In the genomic region with DNA sequence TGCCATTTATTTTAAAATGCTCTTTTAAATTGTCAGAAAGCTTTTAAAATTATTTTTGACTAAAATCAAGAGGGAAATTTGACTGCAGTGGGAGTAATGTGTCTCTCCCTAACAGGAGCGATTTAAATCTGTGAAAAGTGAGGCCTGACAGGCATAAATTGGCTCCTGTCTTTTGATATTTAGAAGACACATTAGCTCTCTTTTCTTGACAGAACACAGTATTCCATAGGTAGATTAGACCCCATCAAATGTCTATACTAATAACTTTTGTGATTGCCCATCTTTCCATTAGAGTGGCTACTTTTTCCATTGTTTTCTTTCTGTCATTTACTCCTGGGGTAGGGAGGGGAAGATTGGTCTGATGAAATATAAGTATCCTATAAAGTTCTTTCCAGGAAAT, we compare ENCODE assay signal across 4 cellular contexts.
"Had no signal": no experiment of that assay in that cellular context is flagged by ENCODE, and none has a peak within 500 bp of the region (broad histone marks: within the 10 kb centered on the region; RNA-seq: fewer than 3 reads in every experiment).

No MANE protein-coding gene starts in this region.

- DNase-seq: H9, HCEC 1CT, IMR-90 had no signal

- H3K4me3 Mint-ChIP-seq: GM23338, H9 had no signal

- H3K4me3 ChIP-seq: GM23338 had no signal

- H2AFZ ChIP-seq: GM23338 had no signal

- H3K4me2 ChIP-seq: GM23338 had no signal

- H3K9me3 Mint-ChIP-seq: GM23338, H9 had no signal

- H3K27ac Mint-ChIP-seq: GM23338, H9 had no signal
